In the genomic region with DNA sequence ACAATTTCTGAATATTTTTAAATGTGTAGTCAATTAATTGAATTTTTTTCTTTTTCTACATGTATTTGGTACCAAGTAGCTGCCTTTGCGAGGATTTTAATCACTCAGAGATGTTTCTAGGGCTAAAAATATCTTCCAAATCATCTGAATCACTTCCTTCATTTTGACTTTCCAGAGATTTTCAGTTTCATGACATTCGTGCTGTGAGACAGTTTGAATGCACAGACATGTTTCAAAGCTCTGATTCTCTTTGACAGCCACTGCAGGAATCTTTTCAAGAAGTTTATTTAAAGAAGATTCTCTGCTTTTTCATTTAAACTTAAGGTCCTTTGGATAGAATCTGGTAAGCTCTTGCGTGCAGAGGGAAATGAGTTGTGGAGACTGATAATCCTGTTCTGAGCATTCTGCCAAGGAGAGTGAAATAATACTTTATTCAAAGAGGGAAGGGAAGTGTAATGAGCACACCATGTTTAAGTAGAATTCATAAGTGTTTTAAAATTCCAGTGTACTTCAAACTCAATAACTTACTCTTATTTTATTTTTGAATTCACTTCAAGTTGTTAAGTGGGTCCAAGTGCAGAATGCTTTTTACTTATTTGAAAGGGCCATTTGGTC, we compare ENCODE assay signal across 17 cellular contexts. TPM values are rescaled to one million over a fixed set of nuclear protein-coding genes. Genes with fewer than 3 reads are reported as not detected.
DNase-seq lines count a peak whose midpoint lies in the region; ATAC-seq, FAIRE-seq and TF ChIP-seq lines count a peak whose summit lies in the region.
"Had no signal": no experiment of that assay in that cellular context is flagged by ENCODE, and none has a peak within 500 bp of the region (broad histone marks: within the 10 kb centered on the region; RNA-seq: fewer than 3 reads in every experiment).

No MANE protein-coding gene starts in this region.

- peaks cover 2% of the 10 kb centered on the region for H3K36me3 Mint-ChIP-seq in astrocyte (ENCODE audit: low read depth, unreplicated experiment)
- no peaks in the 10 kb centered on the region for H3K36me3 Mint-ChIP-seq in T-helper 2 cell treated with Interferon-gamma antibody and Interleukin-4, amounts not matched to agents 5 μg/mL and 100 μg/mL, for 36 hours (ENCODE audit: low read depth)

- H3K27ac Mint-ChIP-seq in astrocyte (ENCODE audit: unreplicated experiment): peak overlapping the region; percentile 69
- no peak overlapping the region for H3K27ac Mint-ChIP-seq in T-helper 2 cell treated with Interferon-gamma antibody and Interleukin-4, amounts not matched to agents 5 μg/mL and 100 μg/mL, for 36 hours
- H3K27ac Mint-ChIP-seq: activated naive CD4-positive, alpha-beta T cell treated with anti-CD3 and anti-CD28 coated beads, Interleukin-2, amount 50 U/mL, for 72 hours; type B pancreatic cell had no signal

- H3K4me1 ChIP-seq in ACC112 (ENCODE audit: control insufficient read depth, insufficient read depth, low read length, unreplicated experiment): peaks cover 20% of the 10 kb centered on the region
- peaks cover 19% of the 10 kb centered on the region for H3K4me1 ChIP-seq in astrocyte (ENCODE audit: insufficient read depth, low read length)
- H3K4me1 ChIP-seq in left lung: peaks cover 7 to 14% of the 10 kb centered on the region in 2 donors

- peak overlapping the region; percentile 80 for H3K4me2 ChIP-seq in astrocyte (ENCODE audit: low read length)

- peaks cover 15% of the 10 kb centered on the region for H3K4me1 Mint-ChIP-seq in astrocyte (ENCODE audit: low read depth, unreplicated experiment)
- H3K4me1 Mint-ChIP-seq in T-helper 2 cell treated with Interferon-gamma antibody and Interleukin-4, amounts not matched to agents 5 μg/mL and 100 μg/mL, for 36 hours (ENCODE audit: low read depth): no peaks in the 10 kb centered on the region
- H3K4me1 Mint-ChIP-seq: central memory CD8-positive, alpha-beta T cell had no signal

- H3K27me3 ChIP-seq in ACC112 (ENCODE audit: insufficient read depth, low read length) (no peaks in the 10 kb centered on the region), astrocyte (ENCODE audit: insufficient read depth, low read length) (no peaks in the 10 kb centered on the region), left lung (no peaks in the 10 kb centered on the region)

- H3K9me3 Mint-ChIP-seq in astrocyte (ENCODE audit: unreplicated experiment): no peaks in the 10 kb centered on the region
- H3K9me3 Mint-ChIP-seq in T-helper 2 cell treated with Interferon-gamma antibody and Interleukin-4, amounts not matched to agents 5 μg/mL and 100 μg/mL, for 36 hours: peaks cover 5% of the 10 kb centered on the region

- H3K36me3 ChIP-seq in ACC112 (ENCODE audit: insufficient read depth, low read length): peaks cover 8% of the 10 kb centered on the region
- no peaks in the 10 kb centered on the region for H3K36me3 ChIP-seq in astrocyte (ENCODE audit: insufficient read depth, low read length)
- no peaks in the 10 kb centered on the region for H3K36me3 ChIP-seq in left lung

- peak overlapping the region; percentile 56 for H3K9ac ChIP-seq in astrocyte (ENCODE audit: low read length)

- no peak overlapping the region for H3K4me3 Mint-ChIP-seq in astrocyte (ENCODE audit: unreplicated experiment)
- no peak overlapping the region for H3K4me3 Mint-ChIP-seq in T-helper 2 cell treated with Interferon-gamma antibody and Interleukin-4, amounts not matched to agents 5 μg/mL and 100 μg/mL, for 36 hours
- H3K4me3 Mint-ChIP-seq: central memory CD8-positive, alpha-beta T cell; type B pancreatic cell had no signal

- H3K4me3 ChIP-seq in ACC112 (ENCODE audit: low read depth, low read length): peak overlapping the region; percentile 69
- H3K4me3 ChIP-seq in astrocyte (ENCODE audit: insufficient read depth, low read depth, low read length): peak overlapping the region; percentile 15
- no peak overlapping the region for H3K4me3 ChIP-seq in left lung
- H3K4me3 ChIP-seq: A549 had no signal

- FAIRE-seq in astrocyte (lab: Jason Lieb, UNC) (peak; percentile 47), RCC 7860 (lab: Jason Lieb, UNC) (no peak)
- FAIRE-seq: A549, islet of Langerhans had no signal

- peak overlapping the region; percentile 81 for H3K27ac ChIP-seq in ACC112 (ENCODE audit: low read depth, low read length)
- H3K27ac ChIP-seq in astrocyte (ENCODE audit: low read depth, low read length): peak overlapping the region; percentile 70
- H3K27ac ChIP-seq in left lung: peak overlapping the region in 1 of 2 donors; percentile 57
- H3K27ac ChIP-seq: A549 had no signal

- TF ChIP-seq CTCF in astrocyte (IDR thresholded peaks at IDR 0.05; ENCODE audit: insufficient read depth, low read depth, low read length) (no peak), left lung (IDR thresholded peaks at IDR 0.05) (no peak)

- intact Hi-C loops in left lung (cut with DNase I): no loop called here

- H4K20me1 ChIP-seq in astrocyte (ENCODE audit: insufficient read depth, low read length): peaks cover 9% of the 10 kb centered on the region

- DNase-seq in HT1080 (ENCODE audit: low read depth): peak; percentile 29
- no peak for DNase-seq in astrocyte (ENCODE audit: low read depth)
- no peak for DNase-seq in left lung
- no peak for DNase-seq in RCC 7860 (ENCODE audit: low spot score)
- no peak for DNase-seq in effector CD8-positive, alpha-beta T cell (lab: John Stamatoyannopoulos, UW)
- DNase-seq in T-helper 2 cell treated with Interferon-gamma antibody and Interleukin-4, amounts not matched to agents 5 μg/mL and 100 μg/mL, for 36 hours (ENCODE audit: low spot score): no peak
- DNase-seq: activated CD4-positive, alpha-beta T cell treated with anti-CD3 and anti-CD28 coated beads, Interleukin-2, amount 50 U/mL, for 1 hour; NCI-H1436; stimulated activated CD4-positive, alpha-beta T cell treated with anti-CD3 and anti-CD28 coated beads, Interleukin-4, amount 100 ng/mL, for 1 hour; T-helper 9 cell had no signal

- peak; percentile 62 for ATAC-seq in left lung
- ATAC-seq in HG02840 (IDR thresholded peaks at IDR 0.05; ENCODE audit: low FRiP score, unreplicated experiment): no peak
- ATAC-seq: activated naive CD4-positive, alpha-beta T cell treated with anti-CD3 and anti-CD28 coated beads, Interleukin-2, amount 50 U/mL, for 72 hours had no signal

- H3K27me3 Mint-ChIP-seq in astrocyte (ENCODE audit: low read depth, unreplicated experiment): no peaks in the 10 kb centered on the region
- peaks cover 20% of the 10 kb centered on the region for H3K27me3 Mint-ChIP-seq in T-helper 2 cell treated with Interferon-gamma antibody and Interleukin-4, amounts not matched to agents 5 μg/mL and 100 μg/mL, for 36 hours (ENCODE audit: low read depth)
- H3K27me3 Mint-ChIP-seq: type B pancreatic cell had no signal

- H3K9me3 ChIP-seq in astrocyte (ENCODE audit: insufficient read depth, low read depth, low read length) (no peaks in the 10 kb centered on the region), left lung (no peaks in the 10 kb centered on the region)

- H3K79me2 ChIP-seq in ACC112 (ENCODE audit: control insufficient read depth, insufficient read depth, low read length, unreplicated experiment): peaks cover 65% of the 10 kb centered on the region
- H3K79me2 ChIP-seq in astrocyte (ENCODE audit: insufficient read depth, low read length): peaks cover 41% of the 10 kb centered on the region

- H2AFZ ChIP-seq in ACC112 (ENCODE audit: low read length, unreplicated experiment): peak overlapping the region; percentile 82
- no peak overlapping the region for H2AFZ ChIP-seq in astrocyte (ENCODE audit: low read depth, low read length)

RNA-seq across cellular contexts. Expression of gene CYBRD1, which starts 9.7 kb away (rescaled TPM):
- total RNA-seq in HT1080 (2014; rRNA removed; shearing (Covaris generic)): 28.2 and 28.4 TPM in 2 replicates
- 12.5 and 15.9 TPM in 2 replicates for polyA plus RNA-seq in HT1080 (2015; cell fraction: cytosol; rRNA removed)
- polyA plus RNA-seq in HT1080 (2015; cell fraction: nucleus; rRNA removed): 9.3 and 9.6 TPM in 2 replicates
- total RNA-seq in astrocyte (26.7 and 37.2 TPM in 2 replicates), left lung (10 to 100 TPM; 87.5 to 96.8 TPM)

Comparison
In these comparisons a context has a peak if more than half of its experiments do, and no peak if none do; other contexts are left out.
1. H3K4me3 ChIP-seq: peak in ACC112 (single experiment) and astrocyte (single experiment); none in left lung (0 of 2).